9 cellular contexts compared by ENCODE assay signal in genomic region chr17:35889818-35890773, GRCh38. TPM values are rescaled to one million over a fixed set of nuclear protein-coding genes. Genes with fewer than 3 reads are reported as not detected.
A peak's percentile ranks its signal among the peaks of the same experiment; 100 is the strongest.
DNase-seq lines count a peak whose midpoint lies in the region; ATAC-seq lines count a peak whose summit lies in the region.
"Had no signal": no experiment of that assay in that cellular context is flagged by ENCODE, and none has a peak within 500 bp of the region (broad histone marks: within the 10 kb centered on the region; RNA-seq: fewer than 3 reads in every experiment).

No MANE protein-coding gene starts in this region.

- no peaks in the 10 kb centered on the region for H3K36me3 Mint-ChIP-seq in stimulated activated naive CD8-positive, alpha-beta T cell treated with anti-CD3 and anti-CD28 coated beads, Interleukin-15, Interleukin-2, amounts not matched to agents 100 ng/mL and 50 ng/mL, for 24 hours (ENCODE audit: low read depth)
- no peaks in the 10 kb centered on the region for H3K36me3 Mint-ChIP-seq in T-helper 17 cell (ENCODE audit: low read depth)

- H3K9me3 ChIP-seq in T-helper 17 cell (ENCODE audit: control insufficient read depth, low read length, poor library complexity, severe bottlenecking): no peaks in the 10 kb centered on the region

- ATAC-seq in stimulated activated naive CD8-positive, alpha-beta T cell treated with anti-CD3 and anti-CD28 coated beads, Interleukin-15, Interleukin-2, amounts not matched to agents 100 U/mL and 50 U/mL, for 24 hours: no peak
- ATAC-seq in T-helper 17 cell (no peak), GM21526 (IDR thresholded peaks at IDR 0.05; ENCODE audit: low FRiP score, unreplicated experiment) (no peak), GM18870 (IDR thresholded peaks at IDR 0.05; ENCODE audit: unreplicated experiment) (no peak), GM21825 (IDR thresholded peaks at IDR 0.05; ENCODE audit: unreplicated experiment) (no peak)

- DNase-seq in stimulated activated naive CD8-positive, alpha-beta T cell treated with anti-CD3 and anti-CD28 coated beads, Interleukin-15, Interleukin-2, amounts not matched to agents 100 U/mL and 50 U/mL, for 24 hours: no peak
- DNase-seq in T-helper 17 cell: no peak
- DNase-seq in iPS-NIHi11 (ENCODE audit: low spot score): peak; percentile 32
- DNase-seq in stimulated activated CD4-positive, alpha-beta T cell treated with anti-CD3 and anti-CD28 coated beads, Interleukin-4, amount 100 ng/mL, for 1 hour: no peak
- DNase-seq: GF-D8 had no signal

- H3K4me3 Mint-ChIP-seq in stimulated activated naive CD8-positive, alpha-beta T cell treated with anti-CD3 and anti-CD28 coated beads, Interleukin-15, Interleukin-2, amounts not matched to agents 100 ng/mL and 50 ng/mL, for 24 hours: peak overlapping the region; percentile 36
- H3K4me3 Mint-ChIP-seq in T-helper 17 cell: no peak overlapping the region

- H3K4me1 Mint-ChIP-seq in stimulated activated naive CD8-positive, alpha-beta T cell treated with anti-CD3 and anti-CD28 coated beads, Interleukin-15, Interleukin-2, amounts not matched to agents 100 ng/mL and 50 ng/mL, for 24 hours (ENCODE audit: low read depth): peaks cover 69% of the 10 kb centered on the region
- H3K4me1 Mint-ChIP-seq in T-helper 17 cell: peaks cover 12% of the 10 kb centered on the region

- H3K27me3 Mint-ChIP-seq in stimulated activated naive CD8-positive, alpha-beta T cell treated with anti-CD3 and anti-CD28 coated beads, Interleukin-15, Interleukin-2, amounts not matched to agents 100 ng/mL and 50 ng/mL, for 24 hours: no peaks in the 10 kb centered on the region
- no peaks in the 10 kb centered on the region for H3K27me3 Mint-ChIP-seq in T-helper 17 cell

- peak overlapping the region; percentile 81 for H3K27ac Mint-ChIP-seq in stimulated activated naive CD8-positive, alpha-beta T cell treated with anti-CD3 and anti-CD28 coated beads, Interleukin-15, Interleukin-2, amounts not matched to agents 100 ng/mL and 50 ng/mL, for 24 hours
- peak overlapping the region; percentile 39 for H3K27ac Mint-ChIP-seq in T-helper 17 cell

- no peaks in the 10 kb centered on the region for H3K9me3 Mint-ChIP-seq in stimulated activated naive CD8-positive, alpha-beta T cell treated with anti-CD3 and anti-CD28 coated beads, Interleukin-15, Interleukin-2, amounts not matched to agents 100 ng/mL and 50 ng/mL, for 24 hours

RNA-seq across cellular contexts. Expression of gene CCL5, which starts 9.9 kb away (rescaled TPM):
- total RNA-seq in T-helper 17 cell: 100 to 1,000 TPM in 1 of 2 donors, 10 to 100 TPM in 1; 15.6 to 202 TPM

RNA-seq across cellular contexts. Expression of gene HEATR9, which starts 21.4 kb away (rescaled TPM):
- under 1 TPM in 1 of 2 donors, not detected in 1; 0.50 TPM for total RNA-seq in T-helper 17 cell

RNA-seq across cellular contexts. Expression of gene RDM1, which starts 40.5 kb away (rescaled TPM):
- not detected for total RNA-seq in T-helper 17 cell

RNA-seq across cellular contexts. Expression of gene LYZL6, which starts 53.4 kb away (rescaled TPM):
- total RNA-seq in T-helper 17 cell: not detected
